10 cellular contexts compared by ENCODE assay signal in genomic region chr5:126471875-126472537, GRCh38. TPM values are rescaled to one million over a fixed set of nuclear protein-coding genes. Genes with fewer than 3 reads are reported as not detected.
A peak's percentile ranks its signal among the peaks of the same experiment; 100 is the strongest.
DNase-seq lines count a peak whose midpoint lies in the region; ATAC-seq and TF ChIP-seq lines count a peak whose summit lies in the region.
"Had no signal": no experiment of that assay in that cellular context is flagged by ENCODE, and none has a peak within 500 bp of the region (broad histone marks: within the 10 kb centered on the region; RNA-seq: fewer than 3 reads in every experiment).

No MANE protein-coding gene starts in this region.

- H3K4me1 ChIP-seq in suprapubic skin = peaks cover 14% of the 10 kb centered on the region

- H3K27me3 ChIP-seq in suprapubic skin = no peaks in the 10 kb centered on the region
- H3K27me3 ChIP-seq in CD4-positive, alpha-beta T cell (ENCODE audit: control insufficient read depth, insufficient read depth, low read length) = no peaks in the 10 kb centered on the region
- H3K27me3 ChIP-seq: adrenal gland had no signal

- ATAC-seq in GM18861 (IDR thresholded peaks at IDR 0.05; ENCODE audit: unreplicated experiment) = peak; percentile 69
- no peak for ATAC-seq in CD4-positive, alpha-beta T cell (ENCODE audit: poor library complexity)

- H3K4me1 Mint-ChIP-seq in CD4-positive, alpha-beta T cell (ENCODE audit: low read depth) = no peaks in the 10 kb centered on the region

- H3K4me3 Mint-ChIP-seq in CD4-positive, alpha-beta T cell = no peak overlapping the region

- no peaks in the 10 kb centered on the region for H3K27me3 Mint-ChIP-seq in CD4-positive, alpha-beta T cell

- no peak overlapping the region for H3K27ac ChIP-seq in suprapubic skin
- no peak overlapping the region for H3K27ac ChIP-seq in CD4-positive, alpha-beta T cell (ENCODE audit: low read depth, low read length)

- no peak for TF ChIP-seq CTCF in fibroblast of mammary gland (conservative IDR thresholded peaks at IDR 0.05; ENCODE audit: control insufficient read depth, insufficient read depth, low read depth, low read length)
- no peak for TF ChIP-seq CTCF in suprapubic skin (IDR thresholded peaks at IDR 0.05)
- TF ChIP-seq CTCF in CD4-positive, alpha-beta T cell (IDR thresholded peaks at IDR 0.05) = no peak

- POLR2A ChIA-PET in CD4-positive, alpha-beta T cell (lab: Charles Lee) = no interaction called here

- H3K27ac Mint-ChIP-seq in CD4-positive, alpha-beta T cell = no peak overlapping the region

- 94% methylated on average over 3 of the region's 3 CpGs for WGBS in suprapubic skin

- H3K9me3 ChIP-seq in suprapubic skin = no peaks in the 10 kb centered on the region
- no peaks in the 10 kb centered on the region for H3K9me3 ChIP-seq in CD4-positive, alpha-beta T cell (ENCODE audit: control insufficient read depth, low read length)
- H3K9me3 ChIP-seq: adrenal gland had no signal

- DNase-seq in RPMI7951 (ENCODE audit: low read depth) = peak; percentile 56
- peak; percentile 86 for DNase-seq in fibroblast of mammary gland (ENCODE audit: low read depth)
- DNase-seq in smooth muscle cell of the brain vasculature (ENCODE audit: low read depth, low spot score) = peak; percentile 72
- DNase-seq in suprapubic skin (ENCODE audit: low spot score in 2 of 2) = no peak
- no peak for DNase-seq in NCI-H1930 (lab: John Stamatoyannopoulos, UW)
- DNase-seq in stimulated activated CD4-positive, alpha-beta T cell treated with anti-CD3 and anti-CD28 coated beads, Interleukin-4, amount 100 ng/mL, for 4 hours = no peak
- no peak for DNase-seq in CD4-positive, alpha-beta T cell
- DNase-seq: adrenal gland, NCI-H1417 treated with DMSO at 0.1 percent for 48 hours had no signal

- peaks cover 53% of the 10 kb centered on the region for H3K36me3 Mint-ChIP-seq in CD4-positive, alpha-beta T cell (ENCODE audit: low read depth)

- intact Hi-C loops in CD4-positive, alpha-beta T cell (cut with DNase I, micrococcal nuclease) = no loop called here

- no peaks in the 10 kb centered on the region for H3K9me3 Mint-ChIP-seq in CD4-positive, alpha-beta T cell

- H3K4me3 ChIP-seq in fibroblast of mammary gland (ENCODE audit: control insufficient read depth, low read depth, low read length) (no peak overlapping the region), suprapubic skin (no peak overlapping the region)
- H3K4me3 ChIP-seq: adrenal gland had no signal

- CTCF ChIA-PET in CD4-positive, alpha-beta T cell (lab: Charles Lee) = no interaction called here

- no peak for TF ChIP-seq EP300 in suprapubic skin (IDR thresholded peaks at IDR 0.05)

- TF ChIP-seq POLR2A in suprapubic skin (IDR thresholded peaks at IDR 0.05) = no peak

- peaks cover 27% of the 10 kb centered on the region for H3K36me3 ChIP-seq in suprapubic skin

RNA-seq across cellular contexts. Expression of gene GRAMD2B, which starts 48.8 kb away (rescaled TPM):
- total RNA-seq in RPMI7951 (2014; rRNA removed; shearing (Covaris generic)) = 16.3 and 26.0 TPM in 2 replicates
- 10 to 100 TPM; 43.9 to 85.0 (median 52.3) TPM for total RNA-seq in suprapubic skin
- 1 to 10 TPM; 7.2 to 9.4 TPM for total RNA-seq in CD4-positive, alpha-beta T cell

Comparison
In these comparisons a context has a peak if more than half of its experiments do, and no peak if none do; other contexts are left out.
1. DNase-seq: peak in RPMI7951 (single experiment), fibroblast of mammary gland (single experiment) and smooth muscle cell of the brain vasculature (single experiment); none in suprapubic skin (0 of 2), NCI-H1930 (0 of 2), stimulated activated CD4-positive, alpha-beta T cell treated with anti-CD3 and anti-CD28 coated beads, Interleukin-4, amount 100 ng/mL, for 4 hours (0 of 2) and CD4-positive, alpha-beta T cell (0 of 10).